ENCODE assay signal across 1 cellular context in genomic region chr17:42460371-42460770, GRCh38.
TF ChIP-seq lines count a peak whose summit lies in the region.

No MANE protein-coding gene starts in this region.

TF ChIP-seq in GM12878, 131 proteins besides CTCF, POLR2A, EP300 and RAD21 (continued from another document):
- TF ChIP-seq HCFC1 (IDR thresholded peaks at IDR 0.05; ENCODE audit: low read length) (no peak), HDAC2 (IDR thresholded peaks at IDR 0.05) (no peak), ELK1 (IDR thresholded peaks at IDR 0.05; ENCODE audit: low read depth, low read length) (no peak), EGR1 (IDR thresholded peaks at IDR 0.05; ENCODE audit: borderline replicate concordance in 1 of 2, low read depth in 2 of 2, low read length in 2 of 2) (no peak), TCF3 (IDR thresholded peaks at IDR 0.05; ENCODE audit: borderline replicate concordance, insufficient read depth, low read depth, low read length) (no peak), RFX5 (IDR thresholded peaks at IDR 0.05; ENCODE audit: low read depth, low read length) (no peak), NRF1 (conservative IDR thresholded peaks at IDR 0.05; ENCODE audit: low read depth, low read length) (no peak), SIN3A (IDR thresholded peaks at IDR 0.05; ENCODE audit: low read depth, low read length) (no peak), EZH2 (IDR thresholded peaks at IDR 0.05; ENCODE audit: borderline replicate concordance, control insufficient read depth, low read depth, low read length) (no peak), PRDM15 (CRISPR knock-in tag; IDR thresholded peaks at IDR 0.05) (no peak), RELA (IDR thresholded peaks at IDR 0.05; ENCODE audit: borderline replicate concordance, partially characterized antibody) (no peak), ZNF622 (IDR thresholded peaks at IDR 0.05) (no peak), HDGF (IDR thresholded peaks at IDR 0.05) (no peak), RAD51 (IDR thresholded peaks at IDR 0.05) (no peak), MTA3 (IDR thresholded peaks at IDR 0.05; ENCODE audit: borderline replicate concordance, low read length) (no peak)
- TF ChIP-seq, protein P1, sequence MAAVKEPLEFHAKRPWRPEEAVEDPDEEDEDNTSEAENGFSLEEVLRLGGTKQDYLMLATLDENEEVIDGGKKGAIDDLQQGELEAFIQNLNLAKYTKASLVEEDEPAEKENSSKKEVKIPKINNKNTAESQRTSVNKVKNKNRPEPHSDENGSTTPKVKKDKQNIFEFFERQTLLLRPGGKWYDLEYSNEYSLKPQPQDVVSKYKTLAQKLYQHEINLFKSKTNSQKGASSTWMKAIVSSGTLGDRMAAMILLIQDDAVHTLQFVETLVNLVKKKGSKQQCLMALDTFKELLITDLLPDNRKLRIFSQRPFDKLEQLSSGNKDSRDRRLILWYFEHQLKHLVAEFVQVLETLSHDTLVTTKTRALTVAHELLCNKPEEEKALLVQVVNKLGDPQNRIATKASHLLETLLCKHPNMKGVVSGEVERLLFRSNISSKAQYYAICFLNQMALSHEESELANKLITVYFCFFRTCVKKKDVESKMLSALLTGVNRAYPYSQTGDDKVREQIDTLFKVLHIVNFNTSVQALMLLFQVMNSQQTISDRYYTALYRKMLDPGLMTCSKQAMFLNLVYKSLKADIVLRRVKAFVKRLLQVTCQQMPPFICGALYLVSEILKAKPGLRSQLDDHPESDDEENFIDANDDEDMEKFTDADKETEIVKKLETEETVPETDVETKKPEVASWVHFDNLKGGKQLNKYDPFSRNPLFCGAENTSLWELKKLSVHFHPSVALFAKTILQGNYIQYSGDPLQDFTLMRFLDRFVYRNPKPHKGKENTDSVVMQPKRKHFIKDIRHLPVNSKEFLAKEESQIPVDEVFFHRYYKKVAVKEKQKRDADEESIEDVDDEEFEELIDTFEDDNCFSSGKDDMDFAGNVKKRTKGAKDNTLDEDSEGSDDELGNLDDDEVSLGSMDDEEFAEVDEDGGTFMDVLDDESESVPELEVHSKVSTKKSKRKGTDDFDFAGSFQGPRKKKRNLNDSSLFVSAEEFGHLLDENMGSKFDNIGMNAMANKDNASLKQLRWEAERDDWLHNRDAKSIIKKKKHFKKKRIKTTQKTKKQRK (IDR thresholded peaks at IDR 0.05; ENCODE audit: low read depth, low read length): no peak
